ENCODE assay signal across 9 cellular contexts in genomic region chr17:29682054-29682453, GRCh38. TPM values are rescaled to one million over a fixed set of nuclear protein-coding genes. Genes with fewer than 3 reads are reported as not detected.
DNase-seq lines count a peak whose midpoint lies in the region; TF ChIP-seq lines count a peak whose summit lies in the region.
"Had no signal": no experiment of that assay in that cellular context is flagged by ENCODE, and none has a peak within 500 bp of the region (broad histone marks: within the 10 kb centered on the region; RNA-seq: fewer than 3 reads in every experiment).

No MANE protein-coding gene starts in this region.

- peaks cover 8% of the 10 kb centered on the region; the same call in 1 of the 2 replicates for H3F3A ChIP-seq in PC-9 (ENCODE audit: insufficient read depth, low read depth)

- no peak for DNase-seq in activated naive CD4-positive, alpha-beta T cell treated with anti-CD3 and anti-CD28 coated beads, Interleukin-2, amount 10 ng/mL, durations not matched to agents 7 days and 5 days
- no peak for DNase-seq in activated naive CD4-positive, alpha-beta T cell treated with anti-CD3 and anti-CD28 coated beads, Interleukin-2, amount 50 U/mL, for 16 hours
- DNase-seq in SIG-M5 treated with dmso at 0.1 percent for 504 hours (lab: John Stamatoyannopoulos, UW; ENCODE audit: unreplicated experiment) (peak; percentile 94), germinal center (ENCODE audit: low spot score) (peak; percentile 28), tibial nerve (ENCODE audit: low spot score in 2 of 2) (no peak), PC-9 (no peak), mesenteric fat pad (ENCODE audit: low spot score) (no peak), HT-29 (ENCODE audit: low spot score) (no peak)

- H3K27me3 Mint-ChIP-seq in activated naive CD4-positive, alpha-beta T cell treated with anti-CD3 and anti-CD28 coated beads, Interleukin-2, amount 10 ng/mL, durations not matched to agents 7 days and 5 days = no peaks in the 10 kb centered on the region

- H3K9me3 ChIP-seq in tibial nerve = no peaks in the 10 kb centered on the region
- H3K9me3 ChIP-seq in PC-9 (ENCODE audit: insufficient read depth, low read depth) = no peaks in the 10 kb centered on the region

- no peak for TF ChIP-seq POLR2A in tibial nerve (IDR thresholded peaks at IDR 0.05)

- no peak overlapping the region for H3K4me3 Mint-ChIP-seq in activated naive CD4-positive, alpha-beta T cell treated with anti-CD3 and anti-CD28 coated beads, Interleukin-2, amount 10 ng/mL, durations not matched to agents 7 days and 5 days
- H3K4me3 Mint-ChIP-seq: T-helper 2 cell treated with Interferon-gamma antibody and Interleukin-4, amounts not matched to agents 5 μg/mL and 100 μg/mL, for 36 hours had no signal

- peak overlapping the region; percentile 14 for H3K27ac Mint-ChIP-seq in activated naive CD4-positive, alpha-beta T cell treated with anti-CD3 and anti-CD28 coated beads, Interleukin-2, amount 10 ng/mL, durations not matched to agents 7 days and 5 days

- TF ChIP-seq CTCF in tibial nerve (IDR thresholded peaks at IDR 0.05) (no peak), PC-9 (conservative IDR thresholded peaks at IDR 0.05) (no peak)

- no peak for TF ChIP-seq EP300 in tibial nerve (IDR thresholded peaks at IDR 0.05)

- H3K9me3 Mint-ChIP-seq in activated naive CD4-positive, alpha-beta T cell treated with anti-CD3 and anti-CD28 coated beads, Interleukin-2, amount 10 ng/mL, durations not matched to agents 7 days and 5 days = no peaks in the 10 kb centered on the region
- H3K9me3 Mint-ChIP-seq: T-helper 2 cell treated with Interferon-gamma antibody and Interleukin-4, amounts not matched to agents 5 μg/mL and 100 μg/mL, for 36 hours had no signal

- no peaks in the 10 kb centered on the region for H4K20me1 ChIP-seq in PC-9 (ENCODE audit: insufficient read depth)

- H3K36me3 Mint-ChIP-seq in activated naive CD4-positive, alpha-beta T cell treated with anti-CD3 and anti-CD28 coated beads, Interleukin-2, amount 10 ng/mL, durations not matched to agents 7 days and 5 days = peaks cover 44% of the 10 kb centered on the region

- H3K36me3 ChIP-seq in tibial nerve (peaks cover 0 to 10% (median 0%) of the 10 kb centered on the region in 3 donors), PC-9 (ENCODE audit: low read depth) (no peaks in the 10 kb centered on the region)

- H3K4me1 Mint-ChIP-seq in activated naive CD4-positive, alpha-beta T cell treated with anti-CD3 and anti-CD28 coated beads, Interleukin-2, amount 10 ng/mL, durations not matched to agents 7 days and 5 days = peaks cover 17% of the 10 kb centered on the region

- WGBS in tibial nerve, 2 donors = 32 to 37% methylated on average over 2 of the region's 2 CpGs

- CTCF ChIA-PET in activated naive CD4-positive, alpha-beta T cell treated with anti-CD3 and anti-CD28 coated beads, Interleukin-2, amount 10 ng/mL, durations not matched to agents 7 days and 5 days (lab: Charles Lee) = interaction anchor here (1.9 kb wide), 1 partner anchor 10 kb away, joined by 8 read pairs; no protein-coding TSS in a partner anchor
- CTCF ChIA-PET in PC-9 (lab: Charles Lee) = no interaction called here

- H2AFZ ChIP-seq in PC-9 = no peak overlapping the region

- H3K79me2 ChIP-seq in PC-9 (ENCODE audit: low read depth) = no peaks in the 10 kb centered on the region

- no peaks in the 10 kb centered on the region for H3K9me2 ChIP-seq in PC-9 (ENCODE audit: insufficient read depth)

- no peak overlapping the region for H3K4me2 ChIP-seq in PC-9

- H3K4me3 ChIP-seq in tibial nerve (no peak overlapping the region), PC-9 (no peak overlapping the region)

- no peaks in the 10 kb centered on the region for H3K27me3 ChIP-seq in tibial nerve
- H3K27me3 ChIP-seq in PC-9 (ENCODE audit: insufficient read depth, low read depth) = no peaks in the 10 kb centered on the region

- H3K27ac ChIP-seq in tibial nerve (peak overlapping the region; percentile 20 to 74 (median 67)), PC-9 (no peak overlapping the region)

- BruUV-seq in PC-9 (replicated peaks; lab: Mats Ljungman, UMichigan) = no TSS peak

- POLR2A ChIA-PET in PC-9 (lab: Charles Lee; ENCODE audit: unreplicated experiment) = interaction anchor here (0.5 to 0.8 kb wide), 3 partner anchors 46 to 1071 kb away, joined by 4 to 37 read pairs (median 7); no protein-coding TSS in a partner anchor

- intact Hi-C loops in PC-9 (cut with micrococcal nuclease; ENCODE audit: unreplicated experiment) = no loop called here

- H3K4me1 ChIP-seq in tibial nerve (peaks cover 5 to 80% (median 46%) of the 10 kb centered on the region in 4 donors), PC-9 (replicated peaks; ENCODE audit: insufficient read depth) (no peaks in the 10 kb centered on the region)

RNA-seq across cellular contexts. Expression of gene CORO6, which starts 59.3 kb away (rescaled TPM):
- total RNA-seq in tibial nerve (100 to 1,000 TPM in 2 of 4 donors, 10 to 100 TPM in 2; 34.5 to 139 (median 83.1) TPM), PC-9 (2021) (35.0 and 52.1 TPM in 2 replicates), mesenteric fat pad (7.1 TPM)
- total RNA-seq in HT-29 (2014; rRNA removed; shearing (Covaris generic)) = 0.25 and 0.26 TPM in 2 replicates

Comparison
In these comparisons a context has a peak if more than half of its experiments do, and no peak if none do; other contexts are left out.
1. DNase-seq: peak in SIG-M5 treated with dmso at 0.1 percent for 504 hours (single experiment) and germinal center (single experiment); none in activated naive CD4-positive, alpha-beta T cell treated with anti-CD3 and anti-CD28 coated beads, Interleukin-2, amount 10 ng/mL, durations not matched to agents 7 days and 5 days (single experiment), activated naive CD4-positive, alpha-beta T cell treated with anti-CD3 and anti-CD28 coated beads, Interleukin-2, amount 50 U/mL, for 16 hours (single experiment), tibial nerve (0 of 2), PC-9 (0 of 2), mesenteric fat pad (single experiment) and HT-29 (single experiment).